1 cellular context compared by ENCODE assay signal in genomic region chr2:27135471-27135955, GRCh38.
TF ChIP-seq lines count a peak whose summit lies in the region.

No MANE protein-coding gene starts in this region.

TF ChIP-seq in IMR-90, 13 proteins besides CTCF, POLR2A, EP300 and RAD21:
- no peak for TF ChIP-seq MXI1 (IDR thresholded peaks at IDR 0.05; ENCODE audit: borderline replicate concordance, low read depth, low read length)
- no peak for TF ChIP-seq MAZ (IDR thresholded peaks at IDR 0.05; ENCODE audit: borderline replicate concordance, low read depth, low read length)
- no peak for TF ChIP-seq CHD1 (IDR thresholded peaks at IDR 0.05; ENCODE audit: low read depth, low read length)
